24 cellular contexts compared by ENCODE assay signal in the genomic region with DNA sequence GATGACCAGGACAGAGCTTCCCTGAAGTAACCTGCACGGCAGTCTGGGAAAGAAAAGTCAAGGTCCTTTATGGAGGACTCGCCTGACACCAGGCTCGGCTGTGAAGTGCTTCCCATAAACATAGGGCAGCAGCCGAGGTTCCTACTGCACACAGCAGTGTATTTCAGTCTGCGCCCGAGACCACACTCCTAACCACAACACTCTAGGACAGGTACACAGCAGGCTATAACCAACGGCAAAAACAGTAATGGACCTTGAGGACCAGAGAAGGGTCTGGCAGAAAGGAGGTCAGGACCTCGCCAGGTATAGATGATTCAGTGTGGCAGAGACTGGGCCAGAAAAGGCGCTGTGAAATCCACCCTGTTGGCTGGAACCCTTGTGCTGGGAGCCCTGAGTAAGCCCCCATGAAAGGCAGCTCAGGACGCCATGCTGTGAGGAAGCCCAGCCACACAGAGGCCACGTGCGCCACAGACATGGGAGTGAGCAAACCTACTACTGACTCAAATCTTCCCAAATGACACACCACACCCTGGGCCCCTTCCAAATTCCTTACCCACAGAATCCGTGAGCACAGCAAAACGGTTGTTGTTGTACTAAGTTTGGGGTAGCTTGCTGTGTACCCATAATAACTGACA.
DNase-seq lines count a peak whose midpoint lies in the region; TF ChIP-seq lines count a peak whose summit lies in the region.
"Had no signal": no experiment of that assay in that cellular context is flagged by ENCODE, and none has a peak within 500 bp of the region (broad histone marks: within the 10 kb centered on the region; RNA-seq: fewer than 3 reads in every experiment).

No MANE protein-coding gene starts in this region.

- H3K27me3 ChIP-seq in GM23248 (replicated peaks; ENCODE audit: insufficient read depth) = 0 out of 2 replicates have a peak, but pooled peaks cover 3% of the 10 kb centered on the region
- no peaks in the 10 kb centered on the region for H3K27me3 ChIP-seq in spleen (replicated peaks in 1 of 7)
- no peaks in the 10 kb centered on the region for H3K27me3 ChIP-seq in MG63

- H3K27ac Mint-ChIP-seq in chondrocyte (ENCODE audit: unreplicated experiment) = no peak overlapping the region
- H3K27ac Mint-ChIP-seq: CD14-positive monocyte; CD4-positive, alpha-beta T cell; CD8-positive, alpha-beta memory T cell; HFFc6 had no signal

- intact Hi-C loops in spleen (cut with DNase I; ENCODE audit: low total_unique reads) = no loop called here

- H2AFZ ChIP-seq in GM23248 = no peak overlapping the region

- H3K9me3 ChIP-seq in GM23248 (ENCODE audit: low read depth) (no peaks in the 10 kb centered on the region), spleen (no peaks in the 10 kb centered on the region), MG63 (no peaks in the 10 kb centered on the region)
- H3K9me3 ChIP-seq: BE2C; BLaER1 treated with 17β-estradiol and CSF1 and Interleukin-3, amounts not matched to agents 10 nM and 100 nM; HAP-1 had no signal

- H3K4me2 ChIP-seq in GM23248 (ENCODE audit: unreplicated experiment) = no peak overlapping the region
- H3K4me2 ChIP-seq: A549; BLaER1 treated with 17β-estradiol and CSF1 and Interleukin-3, amounts not matched to agents 10 nM and 100 nM had no signal

- H3K36me3 ChIP-seq in GM23248 (ENCODE audit: low read depth) (no peaks in the 10 kb centered on the region), spleen (no peaks in the 10 kb centered on the region), MG63 (no peaks in the 10 kb centered on the region)
- H3K36me3 ChIP-seq: BE2C; BLaER1 treated with 17β-estradiol and CSF1 and Interleukin-3, amounts not matched to agents 10 nM and 100 nM; HAP-1 had no signal

- in situ Hi-C loops in GM23248 (cut with MboI) = no loop called here

- H3K36me3 Mint-ChIP-seq in chondrocyte (ENCODE audit: low read depth) = no peaks in the 10 kb centered on the region
- H3K36me3 Mint-ChIP-seq: CD14-positive monocyte; CD8-positive, alpha-beta memory T cell had no signal

- WGBS in GM23248 (ENCODE audit: low coverage in 1 of 2, low lambda C conversion rate in 2 of 2, missing lambda C conversion rate in 2 of 2), 2 experiments = 51 to 55% methylated on average over 14 of the region's 14 CpGs
- 80 to 89% (median 82%) methylated on average over 11 to 14 of the region's 14 CpGs for WGBS in spleen, 5 donors

- no peaks in the 10 kb centered on the region for H3K9me2 ChIP-seq in GM23248 (ENCODE audit: insufficient read depth)

- no peaks in the 10 kb centered on the region for H3F3A ChIP-seq in GM23248 (ENCODE audit: insufficient read depth)

- no peaks in the 10 kb centered on the region for H3K4me1 ChIP-seq in GM23248 (ENCODE audit: insufficient read depth)
- H3K4me1 ChIP-seq in spleen = peaks cover 0 to 26% (median 0%) of the 10 kb centered on the region in 6 donors
- H3K4me1 ChIP-seq: A549, BE2C, HAP-1 had no signal

- no peak overlapping the region for H3K4me3 Mint-ChIP-seq in chondrocyte (ENCODE audit: unreplicated experiment)
- H3K4me3 Mint-ChIP-seq: CD14-positive monocyte; CD4-positive, alpha-beta T cell; CD8-positive, alpha-beta memory T cell; HFFc6 had no signal

- H3K4me1 Mint-ChIP-seq in chondrocyte (ENCODE audit: low read depth) = no peaks in the 10 kb centered on the region
- H3K4me1 Mint-ChIP-seq: CD8-positive, alpha-beta memory T cell had no signal

- TF ChIP-seq CTCF in chondrocyte (IDR thresholded peaks at IDR 0.05) = no peak
- no peak for TF ChIP-seq CTCF in spleen (IDR thresholded peaks at IDR 0.05 in 8 of 11, conservative IDR thresholded peaks at IDR 0.05 in 3 of 11)

- H3K27ac ChIP-seq in GM23248 (no peak overlapping the region), spleen (no peak overlapping the region)
- H3K27ac ChIP-seq: A549; BLaER1 treated with 17β-estradiol and CSF1 and Interleukin-3, amounts not matched to agents 10 nM and 100 nM had no signal

- H3K79me2 ChIP-seq in GM23248 (ENCODE audit: insufficient read depth) = no peaks in the 10 kb centered on the region

- H3K4me3 ChIP-seq in GM23248 (no peak overlapping the region), spleen (no peak overlapping the region), MG63 (no peak overlapping the region)
- H3K4me3 ChIP-seq: A549; BLaER1 treated with 17β-estradiol and CSF1 and Interleukin-3, amounts not matched to agents 10 nM and 100 nM; GM12878; HAP-1 had no signal

- DNase-seq in GM23248 (peak; percentile 17), RKO (ENCODE audit: low spot score) (peak; percentile 16), chondrocyte (ENCODE audit: low spot score) (peak; percentile 61), spleen (peak; percentile 41), T-helper 2 cell (no peak), MG63 (no peak)
- DNase-seq in central memory CD4-positive, alpha-beta T cell = no peak
- DNase-seq: 8988T; ACHN; AML-193; BE2C; CD4-positive, alpha-beta T cell; CD8-positive, alpha-beta memory T cell; DMS 273 treated with DMSO at 0.1 percent for 48 hours; DMS79; EL; GDM1; GOT3; HFFc6 had no signal

- no peak overlapping the region for H3K9ac ChIP-seq in GM23248
- H3K9ac ChIP-seq: BLaER1 treated with 17β-estradiol and CSF1 and Interleukin-3, amounts not matched to agents 10 nM and 100 nM had no signal

- TF ChIP-seq POLR2A in spleen (IDR thresholded peaks at IDR 0.05) = no peak

- no peaks in the 10 kb centered on the region for H3K9me3 Mint-ChIP-seq in chondrocyte (ENCODE audit: low read depth)
- H3K9me3 Mint-ChIP-seq: CD4-positive, alpha-beta T cell; CD8-positive, alpha-beta memory T cell; HFFc6 had no signal

- peaks cover 23% of the 10 kb centered on the region for H3K27me3 Mint-ChIP-seq in chondrocyte (ENCODE audit: low read depth)
- H3K27me3 Mint-ChIP-seq: CD4-positive, alpha-beta T cell had no signal

- no peaks in the 10 kb centered on the region for H4K20me1 ChIP-seq in GM23248 (ENCODE audit: insufficient read depth)
- H4K20me1 ChIP-seq: BLaER1 treated with 17β-estradiol and CSF1 and Interleukin-3, amounts not matched to agents 10 nM and 100 nM had no signal

Comparison
In these comparisons a context has a peak if more than half of its experiments do, and no peak if none do; other contexts are left out.
1. DNase-seq: peak in GM23248 (single experiment), RKO (single experiment), chondrocyte (single experiment) and spleen (single experiment); none in T-helper 2 cell (0 of 5), central memory CD4-positive, alpha-beta T cell (single experiment) and MG63 (single experiment).